1 cellular context compared by ENCODE assay signal in the genomic region with DNA sequence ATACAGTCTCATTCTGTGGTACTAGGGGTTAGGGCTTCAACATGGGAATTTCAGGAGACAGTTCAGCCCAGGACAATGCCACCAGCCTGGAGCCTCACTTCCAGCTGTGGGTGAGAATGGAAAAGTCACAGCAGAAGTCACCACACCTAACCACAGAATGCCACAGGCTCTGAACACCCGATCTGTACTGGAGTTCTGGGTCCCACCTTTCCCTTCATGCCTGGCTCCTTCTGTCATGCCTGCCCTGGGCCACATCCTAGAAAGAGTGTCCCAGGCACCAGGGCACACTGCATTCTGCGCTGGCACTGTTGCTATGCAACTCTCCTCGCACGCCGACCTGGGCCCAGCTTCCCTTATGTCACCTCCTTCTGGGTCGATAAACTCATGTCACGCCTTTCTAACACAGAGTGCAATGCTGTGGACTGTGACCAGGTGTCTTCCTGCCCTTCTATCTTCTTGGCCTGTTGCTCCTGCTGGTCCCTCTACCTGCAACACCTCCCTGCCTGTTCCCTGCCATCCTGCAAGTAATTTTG.
TF ChIP-seq lines count a peak whose summit lies in the region.

No MANE protein-coding gene starts in this region.

TF ChIP-seq in HepG2, 621 proteins besides CTCF, POLR2A, EP300 and RAD21 (continued from another document):
- TF ChIP-seq ZNF781 (CRISPR knock-in tag; IDR thresholded peaks at IDR 0.05; ENCODE audit: borderline replicate concordance, not compliant biosample characterization) (no peak), SAP130 (CRISPR knock-in tag; IDR thresholded peaks at IDR 0.05; ENCODE audit: low read depth) (no peak), MTF2 (CRISPR knock-in tag; IDR thresholded peaks at IDR 0.05; ENCODE audit: borderline replicate concordance) (no peak), PHF21A (CRISPR knock-in tag; IDR thresholded peaks at IDR 0.05) (no peak), FOXK2 (IDR thresholded peaks at IDR 0.05) (no peak), MEIS2 (CRISPR knock-in tag; IDR thresholded peaks at IDR 0.05) (no peak), ELF4 (CRISPR knock-in tag; IDR thresholded peaks at IDR 0.05; ENCODE audit: borderline replicate concordance) (no peak), ZNF224 (CRISPR knock-in tag; IDR thresholded peaks at IDR 0.05) (no peak), PRMT3 (CRISPR knock-in tag; IDR thresholded peaks at IDR 0.05; ENCODE audit: borderline replicate concordance, low read depth) (no peak), MAF1 (CRISPR knock-in tag; IDR thresholded peaks at IDR 0.05; ENCODE audit: borderline replicate concordance) (no peak), FOXC1 (CRISPR knock-in tag; IDR thresholded peaks at IDR 0.05; ENCODE audit: borderline replicate concordance) (no peak), ZNF672 (CRISPR knock-in tag; IDR thresholded peaks at IDR 0.05) (no peak)
